In genomic region chr4:147772056-147772455, GRCh38 we compare ENCODE assay signal across 12 cellular contexts. TPM values are rescaled to one million over a fixed set of nuclear protein-coding genes. Genes with fewer than 3 reads are reported as not detected.
DNase-seq lines count a peak whose midpoint lies in the region; ATAC-seq and TF ChIP-seq lines count a peak whose summit lies in the region.
"Had no signal": no experiment of that assay in that cellular context is flagged by ENCODE, and none has a peak within 500 bp of the region (broad histone marks: within the 10 kb centered on the region; RNA-seq: fewer than 3 reads in every experiment).

No MANE protein-coding gene starts in this region.

- ATAC-seq in T-helper 17 cell (no peak), heart left ventricle (peak; percentile 5 to 58 (median 36)), upper lobe of right lung (no peak)

- intact Hi-C loops in Caco-2 (cut with micrococcal nuclease; ENCODE audit: unreplicated experiment) = loop anchor here (1.0 to 5.0 kb wide), 3 partner anchors 15 to 70 kb away; no protein-coding TSS in a partner anchor
- intact Hi-C loops in heart left ventricle (cut with DNase I) = loop anchor here in 4 of 10 donors (5.0 to 10.0 kb wide), 2 partner anchors 40 to 63 kb away; partner anchors contain the start of gene ARHGAP10 (in 3 of the 4)
- intact Hi-C loops in upper lobe of right lung (cut with DNase I) = no loop called here

- no TSS peak for BruUV-seq in Caco-2 (replicated peaks; lab: Mats Ljungman, UMichigan)

- TF ChIP-seq CTCF in Caco-2 (IDR thresholded peaks at IDR 0.05; ENCODE audit: insufficient read depth in 1 of 2, low read depth in 1 of 2, low read length in 1 of 2, severe bottlenecking in 1 of 2, unreplicated experiment in 1 of 2) (no peak), heart left ventricle (IDR thresholded peaks at IDR 0.05) (peak in 2 of 12 donors; percentile 12 to 30), upper lobe of right lung (IDR thresholded peaks at IDR 0.05) (no peak)

- POLR2A ChIA-PET in Caco-2 (lab: Charles Lee) = interaction anchor here (0.6 to 1.0 kb wide), 2 partner anchors 22 to 40 kb away, joined by 3 to 5 read pairs; partner anchors contain the start of gene ARHGAP10

- H3K4me3 Mint-ChIP-seq in Caco-2 (ENCODE audit: unreplicated experiment) = no peak overlapping the region
- H3K4me3 Mint-ChIP-seq in T-helper 17 cell = no peak overlapping the region
- no peak overlapping the region for H3K4me3 Mint-ChIP-seq in T-helper 2 cell treated with Interferon-gamma antibody and Interleukin-4, amounts not matched to agents 5 μg/mL and 100 μg/mL, for 36 hours
- H3K4me3 Mint-ChIP-seq: B cell had no signal

- H3K36me3 Mint-ChIP-seq in Caco-2 (ENCODE audit: insufficient read depth, unreplicated experiment) = no peaks in the 10 kb centered on the region
- H3K36me3 Mint-ChIP-seq in T-helper 17 cell (ENCODE audit: low read depth) = no peaks in the 10 kb centered on the region
- H3K36me3 Mint-ChIP-seq in T-helper 2 cell treated with Interferon-gamma antibody and Interleukin-4, amounts not matched to agents 5 μg/mL and 100 μg/mL, for 36 hours (ENCODE audit: low read depth) = no peaks in the 10 kb centered on the region

- H3K27ac Mint-ChIP-seq in Caco-2 (ENCODE audit: unreplicated experiment) (peak overlapping the region; percentile 33), T-helper 17 cell (peak overlapping the region; percentile 45)
- no peak overlapping the region for H3K27ac Mint-ChIP-seq in T-helper 2 cell treated with Interferon-gamma antibody and Interleukin-4, amounts not matched to agents 5 μg/mL and 100 μg/mL, for 36 hours
- H3K27ac Mint-ChIP-seq: B cell had no signal

- H3K4me1 Mint-ChIP-seq in Caco-2 (ENCODE audit: low read depth, unreplicated experiment) (peaks cover 16% of the 10 kb centered on the region), T-helper 17 cell (peaks cover 14% of the 10 kb centered on the region)
- peaks cover 23% of the 10 kb centered on the region for H3K4me1 Mint-ChIP-seq in T-helper 2 cell treated with Interferon-gamma antibody and Interleukin-4, amounts not matched to agents 5 μg/mL and 100 μg/mL, for 36 hours (ENCODE audit: low read depth)
- H3K4me1 Mint-ChIP-seq: B cell had no signal

- 50 to 59% (median 58%) methylated on average over 8 of the region's 8 CpGs for WGBS in heart left ventricle, 4 donors

- H3K9me3 Mint-ChIP-seq in Caco-2 (ENCODE audit: unreplicated experiment) = no peaks in the 10 kb centered on the region
- H3K9me3 Mint-ChIP-seq in T-helper 2 cell treated with Interferon-gamma antibody and Interleukin-4, amounts not matched to agents 5 μg/mL and 100 μg/mL, for 36 hours = no peaks in the 10 kb centered on the region

- H3K27ac ChIP-seq in heart left ventricle = peak overlapping the region in 11 of 12 donors; percentile 45 to 85 (median 75)
- H3K27ac ChIP-seq in rectal smooth muscle tissue (ENCODE audit: low read depth, low read length) = peak overlapping the region; percentile 53
- no peak overlapping the region for H3K27ac ChIP-seq in upper lobe of right lung

- H3K9me3 ChIP-seq in Caco-2 = no peaks in the 10 kb centered on the region
- no peaks in the 10 kb centered on the region for H3K9me3 ChIP-seq in T-helper 17 cell (ENCODE audit: control insufficient read depth, low read length, poor library complexity, severe bottlenecking)
- H3K9me3 ChIP-seq in heart left ventricle = no peaks in the 10 kb centered on the region
- no peaks in the 10 kb centered on the region for H3K9me3 ChIP-seq in upper lobe of right lung
- H3K9me3 ChIP-seq: left lung had no signal

- no peak for TF ChIP-seq POLR2A in heart left ventricle (IDR thresholded peaks at IDR 0.05)

- CTCF ChIA-PET in Caco-2 (lab: Charles Lee) = interaction anchor here (0.7 to 1.1 kb wide), 5 partner anchors 19 to 95 kb away, joined by 3 to 6 read pairs (median 3); no protein-coding TSS in a partner anchor

- H3K27me3 Mint-ChIP-seq in Caco-2 (ENCODE audit: insufficient read depth, unreplicated experiment) = no peaks in the 10 kb centered on the region
- no peaks in the 10 kb centered on the region for H3K27me3 Mint-ChIP-seq in T-helper 17 cell
- no peaks in the 10 kb centered on the region for H3K27me3 Mint-ChIP-seq in T-helper 2 cell treated with Interferon-gamma antibody and Interleukin-4, amounts not matched to agents 5 μg/mL and 100 μg/mL, for 36 hours (ENCODE audit: low read depth)
- H3K27me3 Mint-ChIP-seq: B cell had no signal

- DNase-seq in Caco-2 (peak; percentile 29 to 45), T-helper 17 cell (no peak), heart left ventricle (no peak), upper lobe of right lung (no peak), ureter (ENCODE audit: low spot score) (no peak)
- no peak for DNase-seq in activated CD4-positive, alpha-beta T cell treated with anti-CD3 and anti-CD28 coated beads for 1 hour
- no peak for DNase-seq in T-helper 2 cell treated with Interferon-gamma antibody and Interleukin-4, amounts not matched to agents 5 μg/mL and 100 μg/mL, for 36 hours (ENCODE audit: low spot score)
- DNase-seq: activated T-cell treated with anti-CD3 and anti-CD28 coated beads, Interleukin-2, amount 50 U/mL, for 1 hour; left lung; NCI-H1436 had no signal

- no peak overlapping the region for H3K4me3 ChIP-seq in Caco-2 (ENCODE audit: low read depth, low read length)
- peak overlapping the region in 1 of 12 donors; percentile 7 for H3K4me3 ChIP-seq in heart left ventricle
- no peak overlapping the region for H3K4me3 ChIP-seq in rectal smooth muscle tissue (ENCODE audit: low read length)
- no peak overlapping the region for H3K4me3 ChIP-seq in upper lobe of right lung
- H3K4me3 ChIP-seq: left lung had no signal

- H3K9ac ChIP-seq in rectal smooth muscle tissue (ENCODE audit: low read length) = no peak overlapping the region

- H3K27me3 ChIP-seq in Caco-2 (replicated peaks; ENCODE audit: control insufficient read depth, insufficient read depth, low read length) = no peaks in the 10 kb centered on the region
- H3K27me3 ChIP-seq in heart left ventricle = no peaks in the 10 kb centered on the region
- H3K27me3 ChIP-seq in rectal smooth muscle tissue (ENCODE audit: control insufficient read depth, insufficient read depth, low read length) = no peaks in the 10 kb centered on the region
- no peaks in the 10 kb centered on the region for H3K27me3 ChIP-seq in upper lobe of right lung
- H3K27me3 ChIP-seq: left lung had no signal

- H3K4me1 ChIP-seq in Caco-2 (peaks cover 51% of the 10 kb centered on the region), heart left ventricle (peaks cover 13 to 84% (median 56%) of the 10 kb centered on the region in 12 donors), rectal smooth muscle tissue (ENCODE audit: control insufficient read depth, insufficient read depth, low read length) (peaks cover 16% of the 10 kb centered on the region), upper lobe of right lung (peaks cover 18% of the 10 kb centered on the region)

- H3K36me3 ChIP-seq in Caco-2 (ENCODE audit: control insufficient read depth, insufficient read depth, low read length) (no peaks in the 10 kb centered on the region), heart left ventricle (peaks cover 0 to 8% (median 0%) of the 10 kb centered on the region in 9 donors), rectal smooth muscle tissue (ENCODE audit: control insufficient read depth, insufficient read depth, low read length) (no peaks in the 10 kb centered on the region), upper lobe of right lung (no peaks in the 10 kb centered on the region)
- H3K36me3 ChIP-seq: left lung had no signal

RNA-seq across cellular contexts. Expression of gene ARHGAP10, which starts 40.2 kb away (rescaled TPM):
- total RNA-seq in Caco-2 (2022) (33.2 and 36.6 TPM in 2 replicates), T-helper 17 cell (10 to 100 TPM; 14.6 to 23.3 TPM), heart left ventricle (10 to 100 TPM; 30.6 to 64.2 (median 51.7) TPM), upper lobe of right lung (26.9 TPM), ureter (78.0 TPM)
- 10 to 100 TPM; 39.8 to 73.7 TPM for polyA plus RNA-seq in heart left ventricle

Comparison
In these comparisons a context has a peak if more than half of its experiments do, and no peak if none do; other contexts are left out.
1. DNase-seq: peak in Caco-2 (2 of 2); none in T-helper 17 cell (0 of 3), heart left ventricle (0 of 5), upper lobe of right lung (single experiment), ureter (single experiment), activated CD4-positive, alpha-beta T cell treated with anti-CD3 and anti-CD28 coated beads for 1 hour (single experiment) and T-helper 2 cell treated with Interferon-gamma antibody and Interleukin-4, amounts not matched to agents 5 μg/mL and 100 μg/mL, for 36 hours (single experiment).
2. ATAC-seq: peak in heart left ventricle (4 of 4); none in T-helper 17 cell (single experiment) and upper lobe of right lung (single experiment).